Comparison of ENCODE assay signal across 21 cellular contexts in the genomic region with DNA sequence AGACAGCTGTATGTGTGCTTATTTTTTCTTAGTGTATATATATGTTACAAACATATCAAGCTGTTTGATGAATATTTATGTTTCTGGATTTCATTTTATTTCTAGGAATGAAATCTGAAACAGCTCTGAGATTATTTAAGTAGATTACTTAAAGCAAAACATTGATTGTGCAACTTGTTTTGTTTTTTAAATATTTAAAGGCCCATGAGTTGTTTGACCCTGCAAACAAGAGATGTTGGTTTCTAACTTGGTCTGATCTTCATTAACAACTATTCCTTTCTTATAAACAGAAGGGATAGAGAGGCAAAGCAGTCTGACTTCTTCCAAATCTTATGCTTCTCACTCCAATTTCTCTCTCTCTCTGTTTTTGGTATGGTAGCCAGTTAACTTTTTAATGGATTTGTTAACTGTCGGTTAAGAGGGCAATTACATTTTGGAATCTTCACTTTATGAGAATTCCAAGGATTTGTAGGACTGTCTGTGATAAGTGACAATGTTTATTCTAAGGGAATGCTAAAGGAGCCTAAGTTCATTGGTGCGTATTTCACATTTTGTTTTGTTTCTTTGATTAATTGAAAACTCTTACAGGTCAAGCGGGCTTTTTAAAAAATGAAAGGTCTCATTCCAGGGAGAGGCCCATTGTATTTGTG.
DNase-seq lines count a peak whose midpoint lies in the region; ATAC-seq, FAIRE-seq and TF ChIP-seq lines count a peak whose summit lies in the region.
"Had no signal": no experiment of that assay in that cellular context is flagged by ENCODE, and none has a peak within 500 bp of the region (broad histone marks: within the 10 kb centered on the region; RNA-seq: fewer than 3 reads in every experiment).

No MANE protein-coding gene starts in this region.

- H2BK15ac ChIP-seq in H1 (ENCODE audit: low read length): no peak overlapping the region

- no peak for TF ChIP-seq EP300 in H1 (IDR thresholded peaks at IDR 0.05; ENCODE audit: borderline replicate concordance in 1 of 2, low read depth in 2 of 2, low read length in 2 of 2)

- no peaks in the 10 kb centered on the region for H3K79me1 ChIP-seq in H1 (ENCODE audit: low read depth, low read length)

- H4K5ac ChIP-seq in H1 (ENCODE audit: insufficient read length, low read depth, low read length): no peak overlapping the region

- DNase-seq in HCT116 (ENCODE audit: low read depth, low spot score) (no peak), RWPE2 (ENCODE audit: low spot score) (no peak), H1 (ENCODE audit: low read depth in 1 of 2, low spot score in 2 of 2) (no peak), smooth muscle cell (lab: John Stamatoyannopoulos, UW; ENCODE audit: unreplicated experiment) (no peak), medulla oblongata (ENCODE audit: extremely low spot score) (no peak), GDM1 (lab: John Stamatoyannopoulos, UW) (no peak)
- DNase-seq: BE2C; CD4-positive, alpha-beta memory T cell; DMS153; DMS79 treated with DMSO at 0.1 percent for 48 hours; GOT3; Kasumi-1; KBM-7 had no signal

- H3K27ac ChIP-seq in HCT116 (ENCODE audit: low read depth, low read length) (peak overlapping the region; percentile 98; the same call in 1 of the 2 replicates), RWPE2 (ENCODE audit: poor library complexity, severe bottlenecking) (peak overlapping the region; percentile 52), H1 (ENCODE audit: low read depth, low read length) (no peak overlapping the region), smooth muscle cell (ENCODE audit: low read depth) (peak overlapping the region; percentile 82)
- H3K27ac ChIP-seq: A549, C4-2B had no signal

- RAD21 ChIA-PET in HCT116 (lab: Charles Lee; ENCODE audit: low non-redundant PET in 1 of 2, low total read pairs in 2 of 2, uncharacterized antibody in 2 of 2, unreplicated experiment in 2 of 2): interaction anchor here in 1 of 2 experiments (0.9 kb wide), 1 partner anchor 165 kb away, joined by 3 read pairs; no protein-coding TSS in a partner anchor

- H3K9ac ChIP-seq in HCT116 (ENCODE audit: low read length) (peak overlapping the region; percentile 57), H1 (replicated peaks in 1 of 4; ENCODE audit: extremely low read depth in 1 of 4, low read depth in 3 of 4, low read length in 3 of 4) (no peak overlapping the region), smooth muscle cell (ENCODE audit: low read depth) (peak overlapping the region; percentile 31)

- no peak overlapping the region for H2BK12ac ChIP-seq in H1 (ENCODE audit: low read depth, low read length)

- WGBS in H1 (ENCODE audit: extremely low coverage in 1 of 2, insufficient coverage in 1 of 2, insufficient read length in 1 of 2, insufficient replicate concordance in 2 of 2, low coverage in 1 of 2, low lambda C conversion rate in 2 of 2, missing lambda C conversion rate in 1 of 2), 2 experiments: 92% methylated on average over 3 of the region's 3 CpGs; no CpG with 5 or more reads in 1 of the 2 experiments
- 32% methylated on average over 3 of the region's 3 CpGs for WGBS in smooth muscle cell (ENCODE audit: low lambda C conversion rate)

- no peak overlapping the region for H2BK120ac ChIP-seq in H1 (replicated peaks; ENCODE audit: low read depth, low read length)

- H3K27me3 ChIP-seq in HCT116 (ENCODE audit: insufficient read depth, low read length) (no peaks in the 10 kb centered on the region), RWPE2 (ENCODE audit: insufficient read depth, poor library complexity, severe bottlenecking) (no peaks in the 10 kb centered on the region), H1 (replicated peaks in 1 of 4; ENCODE audit: control insufficient read depth in 3 of 4, extremely low read depth in 1 of 4, insufficient read depth in 3 of 4, low read length in 3 of 4) (no peaks in the 10 kb centered on the region), smooth muscle cell (ENCODE audit: low read depth) (no peaks in the 10 kb centered on the region)

- peaks cover 66 to 86% of the 10 kb centered on the region in 2 experiments for H3K4me1 ChIP-seq in HCT116 (ENCODE audit: control insufficient read depth in 1 of 2, insufficient read depth in 2 of 2, low read length in 2 of 2)
- H3K4me1 ChIP-seq in RWPE2 (ENCODE audit: insufficient read depth, poor library complexity, severe bottlenecking): peaks cover 30% of the 10 kb centered on the region
- peaks cover 0 to 4% (median 0%) of the 10 kb centered on the region in 4 experiments; a peak in 1 of 7 replicates for H3K4me1 ChIP-seq in H1 (replicated peaks in 1 of 4; ENCODE audit: control insufficient read depth in 3 of 4, insufficient read depth in 4 of 4, low read length in 3 of 4)
- H3K4me1 ChIP-seq in smooth muscle cell (ENCODE audit: low read depth): peaks cover 18% of the 10 kb centered on the region
- H3K4me1 ChIP-seq: A549, BE2C, HAP-1 had no signal

- H3K23me2 ChIP-seq in H1 (ENCODE audit: low read depth, low read length): no peaks in the 10 kb centered on the region

- no TSS peak for BruUV-seq in HCT116 (replicated peaks; lab: Mats Ljungman, UMichigan)

- TF ChIP-seq CTCF in HCT116 (IDR thresholded peaks at IDR 0.05 in 2 of 3, conservative IDR thresholded peaks at IDR 0.05 in 1 of 3; ENCODE audit: borderline replicate concordance in 1 of 3, insufficient read depth in 1 of 3, low read depth in 2 of 3, low read length in 2 of 3) (no peak), RWPE2 (IDR thresholded peaks at IDR 0.05; ENCODE audit: poor library complexity, severe bottlenecking) (no peak), H1 (IDR thresholded peaks at IDR 0.05; ENCODE audit: control extremely low read depth in 1 of 3, insufficient read depth in 1 of 3, low read depth in 1 of 3, low read length in 3 of 3) (no peak), smooth muscle cell (IDR thresholded peaks at IDR 0.05; ENCODE audit: borderline replicate concordance, insufficient read depth, poor library complexity, severe bottlenecking) (no peak)

- no peak for FAIRE-seq in H1 (lab: Jason Lieb, UNC)
- FAIRE-seq: A549, GM12878, GM18507, HepG2 had no signal

- TF ChIP-seq RAD21 in HCT116 (IDR thresholded peaks at IDR 0.05; ENCODE audit: low read depth): no peak
- TF ChIP-seq RAD21 in H1 (IDR thresholded peaks at IDR 0.05 in 1 of 2, conservative IDR thresholded peaks at IDR 0.05 in 1 of 2; ENCODE audit: low read depth in 2 of 2, low read length in 2 of 2): no peak

- H3K4me3 ChIP-seq in HCT116 (replicated peaks in 1 of 2; ENCODE audit: low read depth in 1 of 2, low read length in 2 of 2): no peak overlapping the region
- H3K4me3 ChIP-seq in RWPE2 (ENCODE audit: severe bottlenecking): no peak overlapping the region
- no peak overlapping the region for H3K4me3 ChIP-seq in H1 (ENCODE audit: extremely low read depth in 1 of 4, insufficient read depth in 2 of 4, low read depth in 3 of 4, low read length in 4 of 4)
- no peak overlapping the region for H3K4me3 ChIP-seq in smooth muscle cell
- H3K4me3 ChIP-seq: A549, GM12878, HAP-1 had no signal

- no peak overlapping the region for H3K23ac ChIP-seq in H1 (ENCODE audit: insufficient read length)

- no peak overlapping the region for H3K56ac ChIP-seq in H1 (replicated peaks; ENCODE audit: insufficient read length, low read depth, low read length)

- intact Hi-C loops in HCT116 (cut with micrococcal nuclease): loop anchor here (2.0 kb wide), 1 partner anchor 409 kb away; no protein-coding TSS in a partner anchor

- no peak overlapping the region for H3K14ac ChIP-seq in H1 (ENCODE audit: insufficient read length)

- no peak overlapping the region for H2AK5ac ChIP-seq in H1 (ENCODE audit: low read depth, low read length)

- H3K9me3 ChIP-seq in HCT116 (ENCODE audit: control insufficient read depth in 1 of 2, insufficient read depth in 1 of 2, low read depth in 1 of 2, low read length in 2 of 2): no peaks in the 10 kb centered on the region
- no peaks in the 10 kb centered on the region for H3K9me3 ChIP-seq in RWPE2 (ENCODE audit: severe bottlenecking)
- H3K9me3 ChIP-seq in H1 (ENCODE audit: insufficient read depth in 2 of 2, low read depth in 1 of 2, low read length in 1 of 2): no peaks in the 10 kb centered on the region
- H3K9me3 ChIP-seq in smooth muscle cell (replicated peaks; ENCODE audit: low read depth): no peaks in the 10 kb centered on the region
- H3K9me3 ChIP-seq: A549, BE2C, HAP-1 had no signal

- H2AFZ ChIP-seq in HCT116 (ENCODE audit: low read depth, low read length, poor library complexity, severe bottlenecking) (no peak overlapping the region), H1 (ENCODE audit: low read length) (no peak overlapping the region), smooth muscle cell (ENCODE audit: low read depth) (peak overlapping the region; percentile 56)

- no peak overlapping the region for H2BK5ac ChIP-seq in H1 (ENCODE audit: low read depth, low read length)

- TF ChIP-seq POLR2A in HCT116 (IDR thresholded peaks at IDR 0.05; ENCODE audit: borderline replicate concordance, extremely low read depth, insufficient read depth, insufficient read length) (no peak), H1 (IDR thresholded peaks at IDR 0.05; ENCODE audit: control extremely low read depth in 1 of 2, low read depth in 2 of 2, low read length in 2 of 2) (no peak)

- POLR2A ChIA-PET in HCT116 (lab: Charles Lee): interaction anchor here (1.4 kb wide), 1 partner anchor 102 kb away, joined by 5 read pairs; a partner anchor contains a TSS
- POLR2A ChIA-PET in H1 (lab: Charles Lee; ENCODE audit: partially characterized antibody): interaction anchor here (1.1 kb wide), 1 partner anchor 58 kb away, joined by 3 read pairs; no protein-coding TSS in a partner anchor

- H3K9me2 ChIP-seq in HCT116 (ENCODE audit: insufficient read depth): no peaks in the 10 kb centered on the region

- CTCF ChIA-PET in HCT116 (lab: Charles Lee) (interaction anchor here (0.6 kb wide), 1 partner anchor 407 kb away, joined by 3 read pairs; no protein-coding TSS in a partner anchor), H1 (lab: Charles Lee; ENCODE audit: partially characterized antibody) (interaction anchor here (0.6 kb wide), 1 partner anchor 53 kb away, joined by 3 read pairs; no protein-coding TSS in a partner anchor)

- no peak overlapping the region for H3K18ac ChIP-seq in H1 (ENCODE audit: extremely low read depth, low read length)

- H3K4me2 ChIP-seq in HCT116 (ENCODE audit: low read length) (peak overlapping the region; percentile 62; the same call in 1 of the 2 replicates), H1 (ENCODE audit: insufficient read depth in 1 of 2, low read depth in 2 of 2, low read length in 2 of 2) (no peak overlapping the region), smooth muscle cell (peak overlapping the region; percentile 57)
- H3K4me2 ChIP-seq: A549 had no signal

- H3K4ac ChIP-seq in H1 (replicated peaks; ENCODE audit: insufficient read length, low read depth, low read length): no peak overlapping the region

- no peak for ATAC-seq in HCT116
- ATAC-seq in RWPE2 (ENCODE audit: low read depth): no peak
- no peak for ATAC-seq in GM21825 (IDR thresholded peaks at IDR 0.05; ENCODE audit: unreplicated experiment)
- ATAC-seq in HG02763 (IDR thresholded peaks at IDR 0.05; ENCODE audit: unreplicated experiment): no peak
- ATAC-seq: A549, GM12878, HepG2 had no signal

- H4K91ac ChIP-seq in H1 (replicated peaks; ENCODE audit: insufficient read length, low read length): no peak overlapping the region

- H3F3A ChIP-seq in smooth muscle cell (ENCODE audit: low read depth): no peaks in the 10 kb centered on the region

- H2BK20ac ChIP-seq in H1 (ENCODE audit: low read length): no peak overlapping the region

- H4K20me1 ChIP-seq in HCT116 (ENCODE audit: insufficient read depth) (no peaks in the 10 kb centered on the region), H1 (replicated peaks in 1 of 2; ENCODE audit: control insufficient read depth in 1 of 2, insufficient read depth in 2 of 2, low read length in 2 of 2) (no peaks in the 10 kb centered on the region), smooth muscle cell (ENCODE audit: low read depth) (no peaks in the 10 kb centered on the region)

- no peaks in the 10 kb centered on the region for H3K36me3 ChIP-seq in HCT116 (ENCODE audit: control insufficient read depth in 1 of 2, insufficient read depth in 2 of 2, low read length in 2 of 2)
- no peaks in the 10 kb centered on the region for H3K36me3 ChIP-seq in RWPE2 (ENCODE audit: low read depth)
- H3K36me3 ChIP-seq in H1 (ENCODE audit: control insufficient read depth in 2 of 4, insufficient read depth in 4 of 4, low read length in 3 of 4): no peaks in the 10 kb centered on the region
- no peaks in the 10 kb centered on the region for H3K36me3 ChIP-seq in smooth muscle cell (ENCODE audit: low read depth)
- H3K36me3 ChIP-seq: BE2C, HAP-1 had no signal

- no peak overlapping the region for H4K8ac ChIP-seq in H1 (ENCODE audit: extremely low read depth, insufficient read depth, low read length)

- H3K79me2 ChIP-seq in HCT116 (ENCODE audit: insufficient read depth, low read length) (no peaks in the 10 kb centered on the region; the same call in 1 of the 2 replicates), H1 (ENCODE audit: control insufficient read depth in 1 of 2, insufficient read depth in 2 of 2, low read length in 2 of 2) (no peaks in the 10 kb centered on the region), smooth muscle cell (ENCODE audit: low read depth) (no peaks in the 10 kb centered on the region)

Comparison
In these comparisons a context has a peak if more than half of its experiments do, and no peak if none do; other contexts are left out.
1. H3K4me2 ChIP-seq: peak in HCT116 (single experiment) and smooth muscle cell (single experiment); none in H1 (0 of 2).
2. H3K9ac ChIP-seq: peak in HCT116 (single experiment) and smooth muscle cell (single experiment); none in H1 (0 of 4).